ENCODE assay signal across 23 cellular contexts in genomic region chr6:160076009-160076408, GRCh38. TPM values are rescaled to one million over a fixed set of nuclear protein-coding genes. Genes with fewer than 3 reads are reported as not detected.
DNase-seq lines count a peak whose midpoint lies in the region; ATAC-seq lines count a peak whose summit lies in the region.
"Had no signal": no experiment of that assay in that cellular context is flagged by ENCODE, and none has a peak within 500 bp of the region (broad histone marks: within the 10 kb centered on the region; RNA-seq: fewer than 3 reads in every experiment).

No MANE protein-coding gene starts in this region.

- H3K4me1 Mint-ChIP-seq in activated T-cell treated with anti-CD3 and anti-CD28 coated beads, Interleukin-2, amount 50 U/mL, for 72 hours (ENCODE audit: low read depth): peaks cover 6% of the 10 kb centered on the region
- H3K4me1 Mint-ChIP-seq in stimulated activated effector memory CD8-positive, alpha-beta T cell treated with anti-CD3 and anti-CD28 coated beads, Interleukin-12 subunit alpha, Interleukin-12 subunit beta, amount 100 ng/mL, for 72 hours: peaks cover 21% of the 10 kb centered on the region

- H3K9me3 Mint-ChIP-seq in activated T-cell treated with anti-CD3 and anti-CD28 coated beads, Interleukin-2, amount 50 U/mL, for 72 hours: no peaks in the 10 kb centered on the region
- no peaks in the 10 kb centered on the region for H3K9me3 Mint-ChIP-seq in stimulated activated effector memory CD8-positive, alpha-beta T cell treated with anti-CD3 and anti-CD28 coated beads, Interleukin-12 subunit alpha, Interleukin-12 subunit beta, amount 100 ng/mL, for 72 hours
- H3K9me3 Mint-ChIP-seq: CD4-positive, CD25-positive, alpha-beta regulatory T cell had no signal

- peak; percentile 53 to 82 for ATAC-seq in activated T-cell treated with anti-CD3 and anti-CD28 coated beads, Interleukin-2, amount 50 U/mL, for 72 hours (replicated peaks in 1 of 2)
- ATAC-seq in GM18868 (IDR thresholded peaks at IDR 0.05; ENCODE audit: unreplicated experiment) (peak; percentile 56), HG02870 (IDR thresholded peaks at IDR 0.05; ENCODE audit: unreplicated experiment) (peak; percentile 78)
- ATAC-seq in stimulated activated effector memory CD8-positive, alpha-beta T cell treated with anti-CD3 and anti-CD28 coated beads, Interleukin-12 subunit alpha, Interleukin-12 subunit beta, amount 100 ng/mL, for 72 hours: peak; percentile 85
- ATAC-seq: A549 had no signal

- H3K4me3 Mint-ChIP-seq in activated T-cell treated with anti-CD3 and anti-CD28 coated beads, Interleukin-2, amount 50 U/mL, for 72 hours: no peak overlapping the region
- H3K4me3 Mint-ChIP-seq in stimulated activated effector memory CD8-positive, alpha-beta T cell treated with anti-CD3 and anti-CD28 coated beads, Interleukin-12 subunit alpha, Interleukin-12 subunit beta, amount 100 ng/mL, for 72 hours: no peak overlapping the region
- H3K4me3 Mint-ChIP-seq: CD4-positive, CD25-positive, alpha-beta regulatory T cell had no signal

- H3K36me3 Mint-ChIP-seq in activated T-cell treated with anti-CD3 and anti-CD28 coated beads, Interleukin-2, amount 50 U/mL, for 72 hours (ENCODE audit: insufficient read depth in 2 of 2): peaks cover 11 to 24% of the 10 kb centered on the region in 2 donors
- H3K36me3 Mint-ChIP-seq in stimulated activated effector memory CD8-positive, alpha-beta T cell treated with anti-CD3 and anti-CD28 coated beads, Interleukin-12 subunit alpha, Interleukin-12 subunit beta, amount 100 ng/mL, for 72 hours: peaks cover 100% of the 10 kb centered on the region

- H3K27me3 Mint-ChIP-seq in activated T-cell treated with anti-CD3 and anti-CD28 coated beads, Interleukin-2, amount 50 U/mL, for 72 hours (ENCODE audit: low read depth): no peaks in the 10 kb centered on the region
- H3K27me3 Mint-ChIP-seq: CD4-positive, CD25-positive, alpha-beta regulatory T cell had no signal

- H3K27ac Mint-ChIP-seq in activated T-cell treated with anti-CD3 and anti-CD28 coated beads, Interleukin-2, amount 50 U/mL, for 72 hours: no peak overlapping the region
- H3K27ac Mint-ChIP-seq in stimulated activated effector memory CD8-positive, alpha-beta T cell treated with anti-CD3 and anti-CD28 coated beads, Interleukin-12 subunit alpha, Interleukin-12 subunit beta, amount 100 ng/mL, for 72 hours: peak overlapping the region; percentile 84

- no peak for DNase-seq in activated T-cell treated with anti-CD3 and anti-CD28 coated beads, Interleukin-2, amount 50 U/mL, for 72 hours
- no peak for DNase-seq in activated T-cell treated with anti-CD3 and anti-CD28 coated beads, Interleukin-2, amount 50 U/mL, for 48 hours
- no peak for DNase-seq in stimulated activated effector memory CD8-positive, alpha-beta T cell treated with anti-CD3 and anti-CD28 coated beads, Interleukin-12 subunit alpha, Interleukin-12 subunit beta, amount 100 ng/mL, for 72 hours (ENCODE audit: low spot score in 2 of 2)
- DNase-seq in NCI-H774 (lab: John Stamatoyannopoulos, UW): no peak
- no peak for DNase-seq in NCI-H2227 (lab: John Stamatoyannopoulos, UW; ENCODE audit: unreplicated experiment)
- DNase-seq: BE2C; CD4-positive, CD25-positive, alpha-beta regulatory T cell; EL; GF-D8; GOT3; HCEC 1CT; IMR-90; NCI-H1105; NCI-H146; NCI-H2029; NCI-H226; NCI-H510A treated with DMSO at 0.1 percent for 48 hours; NCI-H748 treated with DMSO at 0.1 percent for 48 hours; NK-92 treated with Interleukin-12 subunit alpha and Interleukin-12 subunit beta, amount 100 ng/mL, for 24 hours; SHP77 treated with DMSO at 0.1 percent for 48 hours had no signal

RNA-seq across cellular contexts. Expression of gene SLC22A1, which starts 45.6 kb away (rescaled TPM):
- 1 to 10 TPM; 1.5 to 2.4 TPM for total RNA-seq in activated T-cell treated with anti-CD3 and anti-CD28 coated beads, Interleukin-2, amount 50 U/mL, for 72 hours
- total RNA-seq: IMR-90 had no signal
